11 cellular contexts compared by ENCODE assay signal in genomic region chr16:4021070-4021779, GRCh38.
A peak's percentile ranks its signal among the peaks of the same experiment; 100 is the strongest.
DNase-seq lines count a peak whose midpoint lies in the region; ATAC-seq, FAIRE-seq and TF ChIP-seq lines count a peak whose summit lies in the region.
"Had no signal": no experiment of that assay in that cellular context is flagged by ENCODE, and none has a peak within 500 bp of the region (broad histone marks: within the 10 kb centered on the region; RNA-seq: fewer than 3 reads in every experiment).

No MANE protein-coding gene starts in this region.

- H3K9ac ChIP-seq in GM12878 (ENCODE audit: control insufficient read depth, insufficient read depth, low read length): no peak overlapping the region

- H3K36me3 Mint-ChIP-seq in memory B cell: peaks cover 9% of the 10 kb centered on the region
- H3K36me3 Mint-ChIP-seq: CD4-positive, alpha-beta memory T cell had no signal

- no peak overlapping the region for H3K27ac Mint-ChIP-seq in memory B cell

- no peak overlapping the region for H3K27ac ChIP-seq in GM12878 (ENCODE audit: control insufficient read depth, insufficient read depth)

- no peak for TF ChIP-seq EP300 in GM12878 (IDR thresholded peaks at IDR 0.05; ENCODE audit: borderline replicate concordance in 1 of 2, control insufficient read depth in 1 of 2, low read depth in 2 of 2, low read length in 2 of 2)

- POLR2A ChIA-PET in GM12878 (lab: Charles Lee): no interaction called here

- ATAC-seq in GM12878: peak; percentile 52
- peak; percentile 64 for ATAC-seq in memory B cell (ENCODE audit: low read depth)

- peaks cover 9% of the 10 kb centered on the region for H3K27me3 Mint-ChIP-seq in memory B cell
- H3K27me3 Mint-ChIP-seq: CD4-positive, alpha-beta memory T cell had no signal

- TF ChIP-seq CTCF in GM12878 (IDR thresholded peaks at IDR 0.05 in 2 of 3, conservative IDR thresholded peaks at IDR 0.05 in 1 of 3; ENCODE audit: control insufficient read depth in 2 of 3, extremely low read depth in 1 of 3, insufficient read depth in 1 of 3, low read depth in 3 of 3, low read length in 3 of 3): no peak

- no peaks in the 10 kb centered on the region for H3K9me3 ChIP-seq in GM12878 (replicated peaks; ENCODE audit: control insufficient read depth, insufficient read depth, low read length)

- BruUV-seq in GM12878 (replicated peaks; lab: Mats Ljungman, UMichigan): no TSS peak

- H2AFZ ChIP-seq in GM12878 (ENCODE audit: control insufficient read depth, low read depth, low read length): no peak overlapping the region

- in situ Hi-C loops in GM12878 (cut with MboI): no loop called here

- H3K4me1 ChIP-seq in GM12878 (ENCODE audit: control insufficient read depth, insufficient read depth, low read length): no peaks in the 10 kb centered on the region

- SMC1A ChIA-PET in GM12878 (lab: Charles Lee; ENCODE audit: uncharacterized antibody, unreplicated experiment): no interaction called here

- no peak for FAIRE-seq in GM12878 (lab: Jason Lieb, UNC)
- FAIRE-seq: endometrium had no signal

- H3K4me3 ChIP-seq in GM12878: no peak overlapping the region

- peak; percentile 96 for DNase-seq in DMS153 (lab: John Stamatoyannopoulos, UW)
- DNase-seq in NCI-H1436 (lab: John Stamatoyannopoulos, UW): peak; percentile 78
- DNase-seq in GM12878 (ENCODE audit: low read depth, low spot score): no peak
- DNase-seq in memory B cell (ENCODE audit: low spot score in 2 of 2): no peak
- no peak for DNase-seq in Kasumi-1 (lab: John Stamatoyannopoulos, UW)
- DNase-seq in NCI-H2227 treated with DMSO at 0.1 percent for 48 hours (lab: John Stamatoyannopoulos, UW): no peak
- DNase-seq in T-helper 9 cell: no peak
- DNase-seq in erythroblast (lab: John Stamatoyannopoulos, UW): no peak
- DNase-seq: activated effector memory CD4-positive, alpha-beta T cell treated with anti-CD3 and anti-CD28 coated beads, Interleukin-2, amount 50 U/mL, for 16 hours; CD4-positive, alpha-beta memory T cell had no signal

- H3K4me1 Mint-ChIP-seq in memory B cell: peaks cover 13% of the 10 kb centered on the region

- H3K4me2 ChIP-seq in GM12878 (ENCODE audit: control insufficient read depth, insufficient read depth): no peak overlapping the region

- no peaks in the 10 kb centered on the region for H3K36me3 ChIP-seq in GM12878 (ENCODE audit: control insufficient read depth in 2 of 2, insufficient read depth in 2 of 2, low read length in 1 of 2)

- intact Hi-C loops in GM12878 (cut with micrococcal nuclease; ENCODE audit: unreplicated experiment): no loop called here

- TF ChIP-seq RAD21 in GM12878 (IDR thresholded peaks at IDR 0.05; ENCODE audit: insufficient read depth, low read depth, low read length): no peak

- no peak for TF ChIP-seq POLR2A in GM12878 (IDR thresholded peaks at IDR 0.05; ENCODE audit: low read depth, low read length)
- TF ChIP-seq POLR2A in erythroblast (IDR thresholded peaks at IDR 0.05; ENCODE audit: low read length): no peak

- no peaks in the 10 kb centered on the region for H3K9me3 Mint-ChIP-seq in memory B cell

- H3K4me3 Mint-ChIP-seq in memory B cell: no peak overlapping the region
- H3K4me3 Mint-ChIP-seq: CD4-positive, alpha-beta memory T cell had no signal

- 34% methylated on average over 14 of the region's 14 CpGs for WGBS in GM12878 (ENCODE audit: insufficient coverage, insufficient replicate concordance, low lambda C conversion rate, missing lambda C conversion rate)

- H3K27me3 ChIP-seq in GM12878 (replicated peaks in 1 of 2; ENCODE audit: control insufficient read depth in 2 of 2, insufficient read depth in 2 of 2, low read length in 1 of 2): no peaks in the 10 kb centered on the region

- H3K79me2 ChIP-seq in GM12878 (ENCODE audit: control insufficient read depth, insufficient read depth, low read length): no peaks in the 10 kb centered on the region

- CTCF ChIA-PET in GM12878 (lab: Yijun Ruan, JAX): no interaction called here

- H4K20me1 ChIP-seq in GM12878 (ENCODE audit: control insufficient read depth, insufficient read depth): no peaks in the 10 kb centered on the region

- RAD21 ChIA-PET in GM12878 (lab: Charles Lee; ENCODE audit: unreplicated experiment): no interaction called here

TF ChIP-seq in GM12878, 131 proteins besides CTCF, POLR2A, EP300 and RAD21:
- TF ChIP-seq PML (IDR thresholded peaks at IDR 0.05; ENCODE audit: low read length) (no peak), POLR2AphosphoS2 (IDR thresholded peaks at IDR 0.05; ENCODE audit: low read depth, low read length) (no peak), MTA2 (IDR thresholded peaks at IDR 0.05; ENCODE audit: low read depth) (no peak), IKZF2 (IDR thresholded peaks at IDR 0.05) (no peak), KDM1A (IDR thresholded peaks at IDR 0.05; ENCODE audit: borderline replicate concordance) (no peak), MTA3 (IDR thresholded peaks at IDR 0.05; ENCODE audit: borderline replicate concordance, low read length) (no peak)

Comparison
In these comparisons a context has a peak if more than half of its experiments do, and no peak if none do; other contexts are left out.
1. DNase-seq: peak in DMS153 (single experiment) and NCI-H1436 (single experiment); none in GM12878 (single experiment), memory B cell (0 of 2), Kasumi-1 (0 of 2), NCI-H2227 treated with DMSO at 0.1 percent for 48 hours (single experiment), T-helper 9 cell (single experiment) and erythroblast (0 of 2).